ENCODE assay signal across 1 cellular context in genomic region chr4:105765690-105766407, GRCh38.
TF ChIP-seq lines count a peak whose summit lies in the region.

No MANE protein-coding gene starts in this region.

TF ChIP-seq in GM23338, 12 proteins besides CTCF, POLR2A, EP300 and RAD21 (continued from another document):
- TF ChIP-seq ZNF331 (CRISPR knock-in tag; IDR thresholded peaks at IDR 0.05; ENCODE audit: low read depth) (no peak), REST (IDR thresholded peaks at IDR 0.05; ENCODE audit: unreplicated experiment) (no peak)
